21 cellular contexts compared by ENCODE assay signal in genomic region chr16:24526701-24527470, GRCh38. TPM values are rescaled to one million over a fixed set of nuclear protein-coding genes. Genes with fewer than 3 reads are reported as not detected.
DNase-seq lines count a peak whose midpoint lies in the region; ATAC-seq and TF ChIP-seq lines count a peak whose summit lies in the region.
"Had no signal": no experiment of that assay in that cellular context is flagged by ENCODE, and none has a peak within 500 bp of the region (broad histone marks: within the 10 kb centered on the region; RNA-seq: fewer than 3 reads in every experiment).

No MANE protein-coding gene starts in this region.

- in situ Hi-C loops in mammary epithelial cell (cut with MboI; ENCODE audit: low sequenced_read_pairs in 2 of 2) = no loop called here

- H3K4me1 ChIP-seq in mammary epithelial cell (ENCODE audit: insufficient read depth, low read length) = peaks cover 8% of the 10 kb centered on the region
- peaks cover 19% of the 10 kb centered on the region for H3K4me1 ChIP-seq in RWPE2 (ENCODE audit: insufficient read depth, poor library complexity, severe bottlenecking)
- H3K4me1 ChIP-seq in OCI-LY7 (ENCODE audit: insufficient read depth, low read length, poor library complexity, severe bottlenecking) = no peaks in the 10 kb centered on the region
- no peaks in the 10 kb centered on the region for H3K4me1 ChIP-seq in prostate gland (replicated peaks)

- H3K36me3 ChIP-seq in mammary epithelial cell (ENCODE audit: insufficient read depth, low read length) (no peaks in the 10 kb centered on the region), RWPE2 (ENCODE audit: low read depth) (no peaks in the 10 kb centered on the region), OCI-LY7 (ENCODE audit: insufficient read depth, low read length) (no peaks in the 10 kb centered on the region), prostate gland (no peaks in the 10 kb centered on the region)

- H3K4me3 Mint-ChIP-seq in MCF 10A (ENCODE audit: unreplicated experiment) = no peak overlapping the region
- H3K4me3 Mint-ChIP-seq: B cell had no signal

- no peaks in the 10 kb centered on the region for H3K9me2 ChIP-seq in OCI-LY7 (ENCODE audit: insufficient read depth, low read length)

- H3K27ac ChIP-seq in mammary epithelial cell (ENCODE audit: insufficient read depth, low read depth, low read length) = no peak overlapping the region
- H3K27ac ChIP-seq in RWPE2 (ENCODE audit: poor library complexity, severe bottlenecking) = peak overlapping the region; percentile 66
- H3K27ac ChIP-seq in epithelial cell of prostate = peak overlapping the region; percentile 65
- no peak overlapping the region for H3K27ac ChIP-seq in OCI-LY7 (ENCODE audit: low read depth, low read length, poor library complexity, severe bottlenecking)
- H3K27ac ChIP-seq in prostate gland = no peak overlapping the region
- H3K27ac ChIP-seq: 22Rv1 had no signal

- POLR2A ChIA-PET in MCF 10A (lab: Yijun Ruan, JAX) = interaction anchor here (0.7 to 4.6 kb wide), 8 partner anchors 9 to 584 kb away, joined by 3 to 66 read pairs (median 4); partner anchors contain the start of genes LCMT1 and RBBP6
- POLR2A ChIA-PET in OCI-LY7 (lab: Charles Lee) = no interaction called here

- CTCF ChIA-PET in MCF 10A (lab: Yijun Ruan, JAX) = interaction anchor here (0.6 to 2.2 kb wide), 13 partner anchors 10 to 491 kb away, joined by 3 to 12 read pairs (median 3); partner anchors contain the start of gene RBBP6
- CTCF ChIA-PET in mammary epithelial cell (lab: Charles Lee; ENCODE audit: low non-redundant PET) = no interaction called here
- CTCF ChIA-PET in OCI-LY7 (lab: Charles Lee; ENCODE audit: unreplicated experiment) = no interaction called here

- no peak for TF ChIP-seq POLR2A in prostate gland (IDR thresholded peaks at IDR 0.05)

- no peaks in the 10 kb centered on the region for H3K27me3 Mint-ChIP-seq in MCF 10A (ENCODE audit: insufficient read depth, unreplicated experiment)

- no peak overlapping the region for H2AFZ ChIP-seq in mammary epithelial cell (ENCODE audit: low read depth, low read length)
- H2AFZ ChIP-seq in OCI-LY7 (ENCODE audit: low read length) = no peak overlapping the region

- H3K9ac ChIP-seq in mammary epithelial cell (ENCODE audit: insufficient read depth, low read length) = no peak overlapping the region

- no peak; the same call in 2 of the 3 replicates for ATAC-seq in RWPE2 (ENCODE audit: low read depth)

- H3K4me2 ChIP-seq in mammary epithelial cell (ENCODE audit: insufficient read depth, low read depth, low read length) = no peak overlapping the region
- H3K4me2 ChIP-seq in OCI-LY7 (ENCODE audit: low read length) = no peak overlapping the region

- H3K4me1 Mint-ChIP-seq in MCF 10A (ENCODE audit: insufficient read depth, unreplicated experiment) = peaks cover 16% of the 10 kb centered on the region
- H3K4me1 Mint-ChIP-seq: B cell had no signal

- no peaks in the 10 kb centered on the region for H3K27me3 ChIP-seq in mammary epithelial cell (ENCODE audit: insufficient read depth, low read length)
- no peaks in the 10 kb centered on the region for H3K27me3 ChIP-seq in RWPE2 (ENCODE audit: insufficient read depth, poor library complexity, severe bottlenecking)
- no peaks in the 10 kb centered on the region for H3K27me3 ChIP-seq in prostate gland (replicated peaks; ENCODE audit: insufficient read depth)

- H3K9me3 ChIP-seq in mammary epithelial cell (replicated peaks; ENCODE audit: insufficient read depth, low read length) (no peaks in the 10 kb centered on the region), RWPE2 (ENCODE audit: severe bottlenecking) (no peaks in the 10 kb centered on the region), OCI-LY7 (ENCODE audit: low read length) (no peaks in the 10 kb centered on the region), prostate gland (no peaks in the 10 kb centered on the region)
- H3K9me3 ChIP-seq: Caco-2 had no signal

- dilution Hi-C loops in mammary epithelial cell (cut with HindIII; ENCODE audit: low sequenced_read_pairs) = no loop called here

- H3K79me2 ChIP-seq in mammary epithelial cell (ENCODE audit: insufficient read depth, low read length) = no peaks in the 10 kb centered on the region
- H3K79me2 ChIP-seq in OCI-LY7 (ENCODE audit: insufficient read depth, low read depth, low read length) = no peaks in the 10 kb centered on the region

- DNase-seq in MCF 10A (ENCODE audit: unreplicated experiment) (peak; percentile 33), mammary epithelial cell (no peak), RWPE2 (ENCODE audit: low spot score) (no peak), epithelial cell of prostate (ENCODE audit: low read depth, low spot score) (no peak), GDM1 (lab: John Stamatoyannopoulos, UW) (no peak), NCI-H1417 (lab: John Stamatoyannopoulos, UW) (no peak), OCI-LY7 (ENCODE audit: low spot score) (no peak), prostate gland (ENCODE audit: low spot score) (no peak)
- DNase-seq: H7; Karpas-422; MM.1S; NCI-H1092 treated with DMSO at 0.1 percent for 48 hours; NCI-H2081; NCI-H2171 treated with DMSO at 0.1 percent for 48 hours; NCI-H446; NCI-H526 treated with DMSO at 0.1 percent for 48 hours; NK-92 treated with Interleukin-12 subunit alpha and Interleukin-12 subunit beta, amount 100 ng/mL, for 24 hours; SHP77 treated with DMSO at 0.1 percent for 48 hours had no signal

- H4K20me1 ChIP-seq in mammary epithelial cell (ENCODE audit: insufficient read depth, low read length) (no peaks in the 10 kb centered on the region), OCI-LY7 (ENCODE audit: insufficient read depth, low read length) (no peaks in the 10 kb centered on the region)

- no peaks in the 10 kb centered on the region for H3K9me3 Mint-ChIP-seq in MCF 10A (ENCODE audit: unreplicated experiment)

- H3K27ac Mint-ChIP-seq in MCF 10A (ENCODE audit: low read depth, unreplicated experiment) = peak overlapping the region; percentile 65
- H3K27ac Mint-ChIP-seq: B cell had no signal

- TF ChIP-seq CTCF in MCF 10A (IDR thresholded peaks at IDR 0.05; ENCODE audit: unreplicated experiment) (no peak), mammary epithelial cell (conservative IDR thresholded peaks at IDR 0.05 in 1 of 2, IDR thresholded peaks at IDR 0.05 in 1 of 2; ENCODE audit: extremely low read depth in 1 of 2, insufficient read depth in 1 of 2, low read depth in 1 of 2, low read length in 2 of 2) (no peak), RWPE2 (IDR thresholded peaks at IDR 0.05; ENCODE audit: poor library complexity, severe bottlenecking) (no peak), OCI-LY7 (conservative IDR thresholded peaks at IDR 0.05; ENCODE audit: low read length) (no peak), prostate gland (IDR thresholded peaks at IDR 0.05) (no peak)

- 71% methylated on average over 9 of the region's 9 CpGs for WGBS in mammary epithelial cell (ENCODE audit: low coverage, missing lambda C conversion rate)
- 72% methylated on average over 9 of the region's 9 CpGs for WGBS in prostate gland

- intact Hi-C loops in MCF 10A (cut with micrococcal nuclease) = loop anchor here (10.0 kb wide), 1 partner anchor 578 kb away; no protein-coding TSS in a partner anchor
- intact Hi-C loops in mammary epithelial cell (cut with micrococcal nuclease) = no loop called here
- intact Hi-C loops in OCI-LY7 (cut with micrococcal nuclease; ENCODE audit: unreplicated experiment) = no loop called here
- intact Hi-C loops in prostate gland (cut with DNase I) = no loop called here

- BruUV-seq in MCF 10A (replicated peaks; lab: Mats Ljungman, UMichigan) = no TSS peak
- BruUV-seq in mammary epithelial cell (replicated peaks; lab: Mats Ljungman, UMichigan) = no TSS peak
- no TSS peak for BruUV-seq in OCI-LY7 (replicated peaks; lab: Mats Ljungman, UMichigan)

- H3K4me3 ChIP-seq in mammary epithelial cell (replicated peaks in 1 of 3; ENCODE audit: insufficient read depth in 1 of 3, low read depth in 2 of 3, low read length in 3 of 3) (no peak overlapping the region), RWPE2 (ENCODE audit: severe bottlenecking) (no peak overlapping the region), OCI-LY7 (ENCODE audit: low read depth, low read length, poor library complexity, severe bottlenecking) (no peak overlapping the region), prostate gland (no peak overlapping the region)

- H3K36me3 Mint-ChIP-seq in MCF 10A (ENCODE audit: insufficient read depth, unreplicated experiment) = peaks cover 5% of the 10 kb centered on the region

RNA-seq across cellular contexts. Expression of gene RBBP6, which starts 12.5 kb away (rescaled TPM):
- total RNA-seq in MCF 10A (2022) (50.1 and 57.3 TPM in 2 replicates), mammary epithelial cell (10 to 100 TPM; 33.0 to 40.4 TPM), OCI-LY7 (2022) (83.0 and 95.0 TPM in 2 replicates), prostate gland (10 to 100 TPM; 83.2 to 92.7 TPM)
- 15.8 TPM for polyA plus RNA-seq in mammary epithelial cell
- polyA minus RNA-seq in mammary epithelial cell = 22.9 TPM
- 32.6 and 41.2 TPM in 2 replicates for total RNA-seq in OCI-LY7 (2014; rRNA removed; shearing (Covaris generic))

Comparison
In these comparisons a context has a peak if more than half of its experiments do, and no peak if none do; other contexts are left out.
1. H3K27ac ChIP-seq: peak in RWPE2 (single experiment) and epithelial cell of prostate (single experiment); none in mammary epithelial cell (single experiment), OCI-LY7 (single experiment) and prostate gland (0 of 2).